In genomic region chr11:79437981-79438630, GRCh38 we compare ENCODE assay signal across 8 cellular contexts. TPM values are rescaled to one million over a fixed set of nuclear protein-coding genes. Genes with fewer than 3 reads are reported as not detected.
DNase-seq lines count a peak whose midpoint lies in the region; ATAC-seq and TF ChIP-seq lines count a peak whose summit lies in the region.

No MANE protein-coding gene starts in this region.

- H3K27me3 ChIP-seq in cardiac muscle cell (peaks cover 44% of the 10 kb centered on the region), adipocyte (replicated peaks; ENCODE audit: control insufficient read depth, insufficient read depth, low read length) (no peaks in the 10 kb centered on the region), testis (no peaks in the 10 kb centered on the region)

- intact Hi-C loops in cardiac septum (cut with DNase I), result loop anchor here (10.0 kb wide), 1 partner anchor 203 kb away; no protein-coding TSS in a partner anchor
- intact Hi-C loops in testis (cut with DNase I; ENCODE audit: low total_unique reads), result no loop called here

- peak overlapping the region; percentile 87 for H3K9ac ChIP-seq in adipocyte (ENCODE audit: low read length)

- H3K4me1 ChIP-seq in cardiac muscle cell (ENCODE audit: low read depth) (peaks cover 4% of the 10 kb centered on the region), adipocyte (ENCODE audit: control insufficient read depth, insufficient read depth, low read length) (peaks cover 49% of the 10 kb centered on the region), testis (peaks cover 6% of the 10 kb centered on the region)

- H3K4me3 ChIP-seq in cardiac muscle cell, result peak overlapping the region; percentile 59
- H3K4me3 ChIP-seq in adipocyte (ENCODE audit: low read length), result peak overlapping the region; percentile 88
- peak overlapping the region; percentile 16 to 55 for H3K4me3 ChIP-seq in testis

- no peak for TF ChIP-seq CTCF in cardiac muscle cell (IDR thresholded peaks at IDR 0.05; ENCODE audit: low read depth, low read length)
- no peak for TF ChIP-seq CTCF in testis (IDR thresholded peaks at IDR 0.05)

- DNase-seq in cardiac muscle cell (ENCODE audit: low read depth in 1 of 2, low spot score in 1 of 2) (peak; percentile 11 to 27), cardiac septum (ENCODE audit: low spot score) (no peak), adipocyte (ENCODE audit: low read depth) (peak; percentile 34), iPS-NIHi7 (ENCODE audit: extremely low spot score) (peak; percentile 26), testis (peak; percentile 24), SHP77 treated with DMSO at 0.1 percent for 48 hours (lab: John Stamatoyannopoulos, UW) (no peak), KG1 (lab: John Stamatoyannopoulos, UW) (no peak)

- H3K27ac ChIP-seq in cardiac muscle cell (no peak overlapping the region), testis (peak overlapping the region in 1 of 2 donors; percentile 51)

- no peak for ATAC-seq in HG02610 (IDR thresholded peaks at IDR 0.05; ENCODE audit: unreplicated experiment)

- no peak for TF ChIP-seq POLR2A in testis (IDR thresholded peaks at IDR 0.05)

- WGBS in testis, 2 donors, result 1 to 2% methylated on average over 28 to 31 of the region's 31 CpGs

- no peaks in the 10 kb centered on the region for H3K9me3 ChIP-seq in cardiac muscle cell (ENCODE audit: low read depth)
- H3K9me3 ChIP-seq in adipocyte (ENCODE audit: control insufficient read depth, low read length), result no peaks in the 10 kb centered on the region
- H3K9me3 ChIP-seq in testis, result no peaks in the 10 kb centered on the region

- H3K36me3 ChIP-seq in cardiac muscle cell (no peaks in the 10 kb centered on the region), adipocyte (ENCODE audit: control insufficient read depth, insufficient read depth, low read length, severe bottlenecking) (no peaks in the 10 kb centered on the region), testis (ENCODE audit: low read depth, missing control alignments) (no peaks in the 10 kb centered on the region)

RNA-seq across cellular contexts. Expression of gene TENM4, which starts 2.7 kb away (rescaled TPM):
- total RNA-seq in cardiac muscle cell, result 59.6 and 105 TPM in 2 replicates
- polyA plus RNA-seq in cardiac muscle cell, result 19.0 and 27.3 TPM in 2 replicates
- total RNA-seq in cardiac septum, result 3.4 TPM
- 10 to 100 TPM; 11.4 to 17.9 TPM for total RNA-seq in testis
- polyA plus RNA-seq in testis (ENCODE audit: insufficient read depth, low read depth, low replicate concordance), result 10.6 TPM

Comparison
In these comparisons a context has a peak if more than half of its experiments do, and no peak if none do; other contexts are left out.
1. DNase-seq: peak in cardiac muscle cell (2 of 2), adipocyte (single experiment), iPS-NIHi7 (single experiment) and testis (single experiment); none in cardiac septum (single experiment), SHP77 treated with DMSO at 0.1 percent for 48 hours (single experiment) and KG1 (single experiment).
2. H3K4me3 ChIP-seq: peak in every context shown above with its lines; median percentile 88 in adipocyte; 59 in cardiac muscle cell; 36 in testis.